ENCODE assay signal across 19 cellular contexts in the genomic region with DNA sequence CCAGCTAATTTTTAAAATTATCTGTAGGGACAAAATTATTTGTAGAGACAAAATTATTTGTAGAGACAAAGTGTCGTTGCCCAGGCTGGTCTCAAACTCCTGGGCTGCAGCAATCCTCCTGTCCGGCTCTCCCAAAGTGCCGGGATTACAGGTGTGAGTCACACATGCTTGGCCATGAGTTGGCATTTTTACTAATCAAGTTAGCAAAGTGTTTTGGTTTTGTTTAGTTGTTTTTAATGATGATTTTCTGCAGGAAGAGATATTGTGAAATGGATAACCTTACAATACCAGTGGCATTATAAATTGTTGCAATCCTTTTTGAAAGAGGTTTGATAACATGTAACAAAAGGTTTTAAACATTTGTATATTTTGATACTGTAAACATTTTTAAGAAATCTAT.
DNase-seq lines count a peak whose midpoint lies in the region; ATAC-seq lines count a peak whose summit lies in the region.
"Had no signal": no experiment of that assay in that cellular context is flagged by ENCODE, and none has a peak within 500 bp of the region (broad histone marks: within the 10 kb centered on the region; RNA-seq: fewer than 3 reads in every experiment).

No MANE protein-coding gene starts in this region.

- no peak overlapping the region for H3K27ac ChIP-seq in GM23248
- H3K27ac ChIP-seq: uterus had no signal

- WGBS in GM23248 (ENCODE audit: low coverage in 1 of 2, low lambda C conversion rate in 2 of 2, missing lambda C conversion rate in 2 of 2), 2 experiments: 46 to 47% methylated on average over 3 of the region's 3 CpGs

- H3K4me1 Mint-ChIP-seq in activated T-cell treated with anti-CD3 and anti-CD28 coated beads, Interleukin-2, amount 50 U/mL, for 72 hours (ENCODE audit: low read depth): no peaks in the 10 kb centered on the region
- no peaks in the 10 kb centered on the region for H3K4me1 Mint-ChIP-seq in activated T-helper 17 cell treated with anti-CD3 and anti-CD28 coated beads, Interleukin-2, amount 50 U/mL, for 72 hours
- H3K4me1 Mint-ChIP-seq: activated B cell treated with CpG ODN at 0.5 μM for 24 hours; B cell; central memory CD8-positive, alpha-beta T cell; stimulated activated naive CD8-positive, alpha-beta T cell treated with anti-CD3 and anti-CD28 coated beads, Interleukin-15, amount 100 ng/mL, for 72 hours had no signal

- H3K27me3 Mint-ChIP-seq in activated T-cell treated with anti-CD3 and anti-CD28 coated beads, Interleukin-2, amount 50 U/mL, for 72 hours (ENCODE audit: low read depth): no peaks in the 10 kb centered on the region
- H3K27me3 Mint-ChIP-seq in activated T-helper 17 cell treated with anti-CD3 and anti-CD28 coated beads, Interleukin-2, amount 50 U/mL, for 72 hours: no peaks in the 10 kb centered on the region
- H3K27me3 Mint-ChIP-seq: activated B cell treated with CpG ODN at 0.5 μM for 24 hours; central memory CD8-positive, alpha-beta T cell; stimulated activated naive CD8-positive, alpha-beta T cell treated with anti-CD3 and anti-CD28 coated beads, Interleukin-15, amount 100 ng/mL, for 72 hours had no signal

- no peak overlapping the region for H3K9ac ChIP-seq in GM23248

- no peak overlapping the region for H3K4me2 ChIP-seq in GM23248 (ENCODE audit: unreplicated experiment)

- no peak overlapping the region; the same call in 1 of the 2 replicates for H2AFZ ChIP-seq in GM23248

- H3K4me3 Mint-ChIP-seq in activated T-cell treated with anti-CD3 and anti-CD28 coated beads, Interleukin-2, amount 50 U/mL, for 72 hours: no peak overlapping the region
- H3K4me3 Mint-ChIP-seq in activated T-helper 17 cell treated with anti-CD3 and anti-CD28 coated beads, Interleukin-2, amount 50 U/mL, for 72 hours: no peak overlapping the region
- H3K4me3 Mint-ChIP-seq: activated B cell treated with CpG ODN at 0.5 μM for 24 hours; B cell; central memory CD8-positive, alpha-beta T cell; stimulated activated naive CD8-positive, alpha-beta T cell treated with anti-CD3 and anti-CD28 coated beads, Interleukin-15, amount 100 ng/mL, for 72 hours had no signal

- intact Hi-C loops in sciatic nerve (cut with DNase I): no loop called here

- H3K36me3 ChIP-seq in GM23248 (ENCODE audit: low read depth): no peaks in the 10 kb centered on the region
- H3K36me3 ChIP-seq: uterus had no signal

- H3K4me1 ChIP-seq in GM23248 (ENCODE audit: insufficient read depth): 0 out of 2 replicates have a peak, but pooled peaks cover 5% of the 10 kb centered on the region
- H3K4me1 ChIP-seq: uterus had no signal

- H3K9me3 ChIP-seq in GM23248 (ENCODE audit: low read depth): no peaks in the 10 kb centered on the region
- H3K9me3 ChIP-seq: uterus had no signal

- no peaks in the 10 kb centered on the region for H3K9me3 Mint-ChIP-seq in activated T-cell treated with anti-CD3 and anti-CD28 coated beads, Interleukin-2, amount 50 U/mL, for 72 hours
- H3K9me3 Mint-ChIP-seq in activated T-helper 17 cell treated with anti-CD3 and anti-CD28 coated beads, Interleukin-2, amount 50 U/mL, for 72 hours: no peaks in the 10 kb centered on the region
- H3K9me3 Mint-ChIP-seq: activated B cell treated with CpG ODN at 0.5 μM for 24 hours; central memory CD8-positive, alpha-beta T cell; stimulated activated naive CD8-positive, alpha-beta T cell treated with anti-CD3 and anti-CD28 coated beads, Interleukin-15, amount 100 ng/mL, for 72 hours had no signal

- H3K9me2 ChIP-seq in GM23248 (ENCODE audit: insufficient read depth): no peaks in the 10 kb centered on the region

- no peaks in the 10 kb centered on the region for H3F3A ChIP-seq in GM23248 (ENCODE audit: insufficient read depth)

- no peak overlapping the region for H3K4me3 ChIP-seq in GM23248
- H3K4me3 ChIP-seq: uterus had no signal

- DNase-seq in GM23248 (peak; percentile 49), NCI-H460 (ENCODE audit: extremely low read depth, low read depth) (peak; percentile 59), dermis blood vessel endothelial cell (peak; percentile 13), myocyte (ENCODE audit: low read depth) (peak; percentile 8), NCI-H1694 (lab: John Stamatoyannopoulos, UW) (no peak), sciatic nerve (ENCODE audit: low spot score) (no peak)
- no peak for DNase-seq in activated T-cell treated with anti-CD3 and anti-CD28 coated beads, Interleukin-2, amount 50 U/mL, for 72 hours
- DNase-seq: activated B cell treated with CpG ODN at 0.5 μM for 24 hours; activated naive CD4-positive, alpha-beta T cell treated with Interleukin-2 at 50 U/mL for 16 hours; glutamatergic neuron; kidney; NCI-H1436 treated with DMSO at 0.1 percent for 48 hours; NCI-H524 treated with DMSO at 0.1 percent for 48 hours; OCI-M1; stimulated activated naive CD8-positive, alpha-beta T cell treated with anti-CD3 and anti-CD28 coated beads, Interleukin-15, amount 100 ng/mL, for 72 hours; uterus had no signal

- no peaks in the 10 kb centered on the region for H4K20me1 ChIP-seq in GM23248 (ENCODE audit: insufficient read depth)

- no peak overlapping the region for H3K27ac Mint-ChIP-seq in activated T-cell treated with anti-CD3 and anti-CD28 coated beads, Interleukin-2, amount 50 U/mL, for 72 hours
- no peak overlapping the region for H3K27ac Mint-ChIP-seq in activated T-helper 17 cell treated with anti-CD3 and anti-CD28 coated beads, Interleukin-2, amount 50 U/mL, for 72 hours
- H3K27ac Mint-ChIP-seq: activated B cell treated with CpG ODN at 0.5 μM for 24 hours; B cell; stimulated activated naive CD8-positive, alpha-beta T cell treated with anti-CD3 and anti-CD28 coated beads, Interleukin-15, amount 100 ng/mL, for 72 hours had no signal

- H3K27me3 ChIP-seq in GM23248 (replicated peaks; ENCODE audit: insufficient read depth): no peaks in the 10 kb centered on the region
- H3K27me3 ChIP-seq: uterus had no signal

- no peaks in the 10 kb centered on the region for H3K36me3 Mint-ChIP-seq in activated T-cell treated with anti-CD3 and anti-CD28 coated beads, Interleukin-2, amount 50 U/mL, for 72 hours (ENCODE audit: insufficient read depth in 2 of 2)
- no peaks in the 10 kb centered on the region for H3K36me3 Mint-ChIP-seq in activated T-helper 17 cell treated with anti-CD3 and anti-CD28 coated beads, Interleukin-2, amount 50 U/mL, for 72 hours (ENCODE audit: low read depth)

- in situ Hi-C loops in GM23248 (cut with MboI): no loop called here

- no peaks in the 10 kb centered on the region for H3K79me2 ChIP-seq in GM23248 (ENCODE audit: insufficient read depth)

- ATAC-seq in sciatic nerve: no peak
- ATAC-seq in activated T-cell treated with anti-CD3 and anti-CD28 coated beads, Interleukin-2, amount 50 U/mL, for 72 hours (replicated peaks in 1 of 2): no peak
- no peak for ATAC-seq in activated T-helper 17 cell treated with anti-CD3 and anti-CD28 coated beads, Interleukin-2, amount 50 U/mL, for 72 hours (replicated peaks)
- ATAC-seq: stimulated activated naive CD8-positive, alpha-beta T cell treated with anti-CD3 and anti-CD28 coated beads, Interleukin-15, amount 100 ng/mL, for 72 hours had no signal

Comparison
In these comparisons a context has a peak if more than half of its experiments do, and no peak if none do; other contexts are left out.
1. DNase-seq: peak in GM23248 (single experiment), NCI-H460 (single experiment), dermis blood vessel endothelial cell (single experiment) and myocyte (single experiment); none in NCI-H1694 (single experiment), sciatic nerve (single experiment) and activated T-cell treated with anti-CD3 and anti-CD28 coated beads, Interleukin-2, amount 50 U/mL, for 72 hours (0 of 2).